Comparison of ENCODE assay signal across 8 cellular contexts in genomic region chr6:108562503-108562993, GRCh38. TPM values are rescaled to one million over a fixed set of nuclear protein-coding genes. Genes with fewer than 3 reads are reported as not detected.
DNase-seq lines count a peak whose midpoint lies in the region; ATAC-seq and TF ChIP-seq lines count a peak whose summit lies in the region.

No MANE protein-coding gene starts in this region.

- no peak overlapping the region for H3K27ac ChIP-seq in endodermal cell (ENCODE audit: low read depth, low read length)
- H3K27ac ChIP-seq in lung (ENCODE audit: low read depth in 1 of 2, low read length in 1 of 2) = peak overlapping the region; percentile 91 to 93
- H3K27ac ChIP-seq in thoracic aorta = peak overlapping the region; percentile 100

- peak overlapping the region; percentile 81 for H3K9ac ChIP-seq in endodermal cell (ENCODE audit: extremely low read depth, low read length, poor library complexity, severe bottlenecking)

- no peaks in the 10 kb centered on the region for H3K27me3 ChIP-seq in endodermal cell (ENCODE audit: control insufficient read depth, insufficient read depth, low read length, poor library complexity, severe bottlenecking)
- no peaks in the 10 kb centered on the region for H3K27me3 ChIP-seq in lung (ENCODE audit: control insufficient read depth, insufficient read depth)
- no peaks in the 10 kb centered on the region for H3K27me3 ChIP-seq in thoracic aorta (replicated peaks; ENCODE audit: insufficient read depth)

- no peak for ATAC-seq in lung (ENCODE audit: insufficient read depth, low FRiP score)
- ATAC-seq in thoracic aorta (ENCODE audit: insufficient number of reproducible peaks, low FRiP score, low read depth) = no peak
- ATAC-seq in GM21423 (IDR thresholded peaks at IDR 0.05; ENCODE audit: unreplicated experiment) = no peak

- H3K4me1 Mint-ChIP-seq in endodermal cell = peaks cover 22% of the 10 kb centered on the region

- H3K4me1 ChIP-seq in endodermal cell (ENCODE audit: control insufficient read depth, insufficient read depth, low read length) (no peaks in the 10 kb centered on the region), lung (ENCODE audit: control insufficient read depth in 2 of 2, insufficient read depth in 2 of 2, low read length in 2 of 2) (peaks cover 6 to 18% of the 10 kb centered on the region in 2 donors), thoracic aorta (ENCODE audit: control insufficient read depth in 1 of 2, low read depth in 2 of 2) (peaks cover 25 to 38% of the 10 kb centered on the region in 2 donors)

- H3K27me3 Mint-ChIP-seq in endodermal cell (ENCODE audit: insufficient read depth) = peaks cover 6% of the 10 kb centered on the region

- 0% methylated on average over 3 to 17 of the region's 17 CpGs for WGBS in endodermal cell (ENCODE audit: insufficient coverage in 1 of 2, insufficient read length in 1 of 2), 2 experiments
- 13 to 25% methylated on average over 17 of the region's 17 CpGs for WGBS in lung, 2 donors

- peak overlapping the region; percentile 95 for H3K27ac Mint-ChIP-seq in endodermal cell

- H3K36me3 ChIP-seq in endodermal cell (ENCODE audit: control insufficient read depth, insufficient read depth, low read length) (peaks cover 5% of the 10 kb centered on the region), lung (ENCODE audit: control insufficient read depth in 2 of 2, insufficient read depth in 2 of 2, low read length in 2 of 2) (peaks cover 3 to 7% of the 10 kb centered on the region in 2 donors), thoracic aorta (peaks cover 6% of the 10 kb centered on the region)

- H3K9me3 Mint-ChIP-seq in endodermal cell = no peaks in the 10 kb centered on the region

- TF ChIP-seq CTCF in endodermal cell (conservative IDR thresholded peaks at IDR 0.05) (no peak), lung (IDR thresholded peaks at IDR 0.05; ENCODE audit: control extremely low read depth, extremely low read depth) (no peak), thoracic aorta (IDR thresholded peaks at IDR 0.05) (no peak)

- DNase-seq in COR-L47 (lab: John Stamatoyannopoulos, UW) = peak; percentile 33
- DNase-seq in HuH-7.5 (ENCODE audit: low spot score) = peak; percentile 90
- DNase-seq in SKM-1 treated with dmso at 0.1 percent for 144 hours (lab: John Stamatoyannopoulos, UW; ENCODE audit: unreplicated experiment) = peak; percentile 88
- peak; percentile 95 for DNase-seq in endodermal cell
- DNase-seq in lung (ENCODE audit: low spot score) = peak; percentile 81
- DNase-seq in thoracic aorta (ENCODE audit: low spot score) = peak; percentile 37
- no peak for DNase-seq in activated CD4-positive, alpha-beta T cell treated with anti-CD3 and anti-CD28 coated beads, Interleukin-2, amount 50 U/mL, for 4 hours

- H3K4me3 Mint-ChIP-seq in endodermal cell = peak overlapping the region; percentile 87

- H3K9me3 ChIP-seq in endodermal cell (ENCODE audit: control insufficient read depth, low read length) = no peaks in the 10 kb centered on the region
- no peaks in the 10 kb centered on the region for H3K9me3 ChIP-seq in lung (ENCODE audit: control insufficient read depth in 2 of 2, insufficient read depth in 1 of 2, low read length in 1 of 2)
- no peaks in the 10 kb centered on the region for H3K9me3 ChIP-seq in thoracic aorta

- peak overlapping the region; percentile 81 for H3K4me3 ChIP-seq in endodermal cell (ENCODE audit: low read length)
- H3K4me3 ChIP-seq in lung = peak overlapping the region; percentile 87
- peak overlapping the region; percentile 98 for H3K4me3 ChIP-seq in thoracic aorta

- peaks cover 5% of the 10 kb centered on the region for H3K36me3 Mint-ChIP-seq in endodermal cell (ENCODE audit: low read depth)

RNA-seq across cellular contexts. Expression of gene FOXO3, which starts 1.8 kb away (rescaled TPM):
- total RNA-seq in endodermal cell (10 to 100 TPM; 16.4 to 20.3 TPM), lung (100 to 1,000 TPM in 1 of 2 donors, 10 to 100 TPM in 1; 57.9 to 101 TPM), thoracic aorta (100 to 1,000 TPM; 106 to 149 TPM)
- 15.0 TPM for polyA plus RNA-seq in endodermal cell (2013, experiment 1 of 2)
- 14.8 TPM for polyA plus RNA-seq in endodermal cell (2013, experiment 2 of 2)
- polyA plus RNA-seq in lung = 10 to 100 TPM; 12.1 to 22.1 TPM

Comparison
In these comparisons a context has a peak if more than half of its experiments do, and no peak if none do; other contexts are left out.
1. DNase-seq: peak in COR-L47 (single experiment), HuH-7.5 (single experiment), SKM-1 treated with dmso at 0.1 percent for 144 hours (single experiment), endodermal cell (single experiment), lung (single experiment) and thoracic aorta (single experiment); none in activated CD4-positive, alpha-beta T cell treated with anti-CD3 and anti-CD28 coated beads, Interleukin-2, amount 50 U/mL, for 4 hours (0 of 2).
2. Peak in every context shown above with its lines, with median percentiles within 50 percentile points of each other: H3K4me3 ChIP-seq.